12 cellular contexts compared by ENCODE assay signal in the genomic region with DNA sequence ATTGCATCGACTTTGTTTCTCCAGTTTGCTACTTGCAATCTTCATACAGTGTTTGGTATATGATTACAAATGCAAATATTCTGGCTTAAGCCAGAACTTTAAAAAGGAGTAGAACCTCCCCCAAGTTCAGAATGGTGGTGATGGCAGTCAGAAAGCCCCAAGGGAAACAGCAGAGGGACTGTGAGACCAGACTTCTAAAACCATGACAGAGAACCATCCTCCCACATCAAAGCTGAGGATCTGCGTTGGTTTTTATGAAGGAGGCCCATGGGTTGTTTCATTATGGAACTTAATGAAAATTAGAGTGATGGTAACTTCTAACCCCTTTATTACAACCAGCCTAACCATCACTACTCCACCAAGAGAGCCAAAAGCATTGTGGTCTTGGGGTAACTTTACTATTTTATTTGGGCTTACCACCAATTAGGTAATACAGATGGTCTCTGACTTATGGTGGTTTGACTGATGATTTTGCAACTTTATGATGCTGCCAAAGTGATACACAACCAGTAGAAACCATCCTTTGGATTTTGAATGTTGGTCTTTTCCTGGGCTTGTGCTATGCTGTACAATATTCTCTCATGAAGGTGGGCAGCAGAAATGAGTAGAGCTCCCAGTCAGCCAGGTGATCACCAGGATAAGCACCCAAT. TPM values are rescaled to one million over a fixed set of nuclear protein-coding genes. Genes with fewer than 3 reads are reported as not detected.
A peak's percentile ranks its signal among the peaks of the same experiment; 100 is the strongest.
DNase-seq lines count a peak whose midpoint lies in the region; ATAC-seq and TF ChIP-seq lines count a peak whose summit lies in the region.
"Had no signal": no experiment of that assay in that cellular context is flagged by ENCODE, and none has a peak within 500 bp of the region (broad histone marks: within the 10 kb centered on the region; RNA-seq: fewer than 3 reads in every experiment).

No MANE protein-coding gene starts in this region.

- no peaks in the 10 kb centered on the region for H3K9me3 ChIP-seq in SK-N-MC (ENCODE audit: low read depth, low read length)
- no peaks in the 10 kb centered on the region for H3K9me3 ChIP-seq in smooth muscle cell (replicated peaks; ENCODE audit: low read depth)

- H4K20me1 ChIP-seq in smooth muscle cell (ENCODE audit: low read depth) = no peaks in the 10 kb centered on the region

- no peaks in the 10 kb centered on the region for H3K79me2 ChIP-seq in smooth muscle cell (ENCODE audit: low read depth)

- H3F3A ChIP-seq in smooth muscle cell (ENCODE audit: low read depth) = no peaks in the 10 kb centered on the region

- H2AFZ ChIP-seq in smooth muscle cell (ENCODE audit: low read depth) = no peak overlapping the region

- WGBS in smooth muscle cell (ENCODE audit: low lambda C conversion rate) = 85% methylated on average over 2 of the region's 2 CpGs

- H3K27me3 ChIP-seq in smooth muscle cell (ENCODE audit: low read depth) = no peaks in the 10 kb centered on the region

- no peaks in the 10 kb centered on the region for H3K36me3 ChIP-seq in SK-N-MC (ENCODE audit: insufficient read depth, low read length)
- H3K36me3 ChIP-seq in smooth muscle cell (ENCODE audit: low read depth) = no peaks in the 10 kb centered on the region

- no peak overlapping the region for H3K4me2 ChIP-seq in smooth muscle cell

- ATAC-seq in GM18519 (IDR thresholded peaks at IDR 0.05; ENCODE audit: low FRiP score, unreplicated experiment) = peak; percentile 85
- peak; percentile 83 for ATAC-seq in GM21447 (IDR thresholded peaks at IDR 0.05; ENCODE audit: unreplicated experiment)
- ATAC-seq in HG03066 (IDR thresholded peaks at IDR 0.05; ENCODE audit: low read depth, unreplicated experiment) = peak; percentile 77
- no peak for ATAC-seq in esophagus mucosa

- no peaks in the 10 kb centered on the region for H3K4me1 ChIP-seq in smooth muscle cell (ENCODE audit: low read depth)

- no peak overlapping the region for H3K9ac ChIP-seq in SK-N-MC (ENCODE audit: insufficient read length)
- no peak overlapping the region for H3K9ac ChIP-seq in smooth muscle cell (ENCODE audit: low read depth)

- DNase-seq in SK-N-MC (ENCODE audit: low read depth, low spot score) (no peak), UCSD-AML1 (lab: John Stamatoyannopoulos, UW; ENCODE audit: unreplicated experiment) (no peak), smooth muscle cell (lab: John Stamatoyannopoulos, UW; ENCODE audit: unreplicated experiment) (no peak)
- DNase-seq in stimulated activated CD4-positive, alpha-beta T cell treated with anti-CD3 and anti-CD28 coated beads, Interleukin-2, amount 100 ng/mL, for 24 hours = no peak
- DNase-seq: aorta; NCI-H446 treated with DMSO at 0.1 percent for 48 hours; stimulated activated naive CD4-positive, alpha-beta T cell treated with Interleukin-2 at 50 U/mL for 16 hours had no signal

- H3K4me3 ChIP-seq in SK-N-MC (no peak overlapping the region), smooth muscle cell (no peak overlapping the region)

- TF ChIP-seq CTCF in smooth muscle cell (IDR thresholded peaks at IDR 0.05; ENCODE audit: borderline replicate concordance, insufficient read depth, poor library complexity, severe bottlenecking) = no peak

- H3K27ac ChIP-seq in SK-N-MC = peak overlapping the region; percentile 84
- no peak overlapping the region for H3K27ac ChIP-seq in smooth muscle cell (ENCODE audit: low read depth)

RNA-seq across cellular contexts. Expression of a gene that starts 10.9 kb away (rescaled TPM):
- total RNA-seq in smooth muscle cell (27.7 and 38.6 TPM in 2 replicates), esophagus mucosa (15.2 TPM)
- 19.7 and 28.2 TPM in 2 replicates for polyA plus RNA-seq in smooth muscle cell

RNA-seq across cellular contexts. Expression of a gene that starts 34.0 kb away (rescaled TPM):
- total RNA-seq in smooth muscle cell (not detected in 2 replicates), esophagus mucosa (not detected)
- polyA plus RNA-seq in smooth muscle cell = not detected in 2 replicates
- total RNA-seq: aorta; CD4-positive, CD25-positive, alpha-beta regulatory T cell had no signal
